8 cellular contexts compared by ENCODE assay signal in genomic region chr1:19808351-19808750, GRCh38. TPM values are rescaled to one million over a fixed set of nuclear protein-coding genes. Genes with fewer than 3 reads are reported as not detected.
"Had no signal": no experiment of that assay in that cellular context is flagged by ENCODE, and none has a peak within 500 bp of the region (broad histone marks: within the 10 kb centered on the region; RNA-seq: fewer than 3 reads in every experiment).

No MANE protein-coding gene starts in this region.

- H3K4me2 ChIP-seq: GM23338 had no signal

- DNase-seq: H9, HCEC 1CT, IMR-90, KG1 had no signal

- H2AFZ ChIP-seq: GM23338 had no signal

- H3K4me3 ChIP-seq: GM23338, K562 had no signal

- H3K27ac Mint-ChIP-seq: GM23338, H9 had no signal

- H3K4me3 Mint-ChIP-seq: GM23338, H9 had no signal

- H3K27ac ChIP-seq: HL-60 had no signal

- ATAC-seq: GM23338, K562 had no signal

- H3K4me1 Mint-ChIP-seq: GM23338 had no signal

RNA-seq across cellular contexts. Expression of gene RNF186, which starts 6.7 kb away (rescaled TPM):
- total RNA-seq: GM23338, H1, H9, IMR-90, K562 had no signal
- polyA plus RNA-seq: GM23338, H1, IMR-90, K562 had no signal
